ENCODE assay signal across 28 cellular contexts in the genomic region with DNA sequence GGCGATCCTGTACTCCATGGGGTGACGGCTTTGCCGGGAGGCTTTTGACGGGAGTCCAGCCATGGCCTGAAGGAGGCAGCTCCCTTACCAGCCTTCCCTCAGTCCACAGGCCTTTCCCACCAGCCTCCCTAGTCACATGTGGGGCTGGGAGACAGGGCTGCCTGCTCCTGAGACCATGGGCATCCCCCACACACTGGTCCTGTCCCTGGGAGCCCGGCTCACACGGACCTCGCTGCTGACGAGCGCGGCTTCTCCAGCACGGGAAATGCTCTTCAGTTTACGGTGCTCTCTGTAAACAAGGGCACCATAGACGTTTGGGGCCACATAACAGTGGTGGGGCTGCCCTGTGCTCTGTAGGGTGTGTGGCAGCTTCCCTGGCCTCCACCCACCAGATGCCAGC.
"Had no signal": no experiment of that assay in that cellular context is flagged by ENCODE, and none has a peak within 500 bp of the region (broad histone marks: within the 10 kb centered on the region; RNA-seq: fewer than 3 reads in every experiment).

No MANE protein-coding gene starts in this region.

- H3K9me3 ChIP-seq: colonic mucosa, esophagus muscularis mucosa, esophagus squamous epithelium, gastrocnemius medialis, gastroesophageal sphincter, heart left ventricle, heart right ventricle had no signal

- DNase-seq: colonic mucosa; cortex of kidney; dermis blood vessel endothelial cell; dorsolateral prefrontal cortex; effector CD4-positive, alpha-beta T cell; effector CD8-positive, alpha-beta T cell; effector memory CD4-positive, alpha-beta T cell; effector memory CD8-positive, alpha-beta T cell; endodermal cell; erythroblast; esophagus squamous epithelium; foreskin fibroblast; foreskin keratinocyte; foreskin melanocyte; gastrocnemius medialis; glutamatergic neuron; head of caudate nucleus; heart left ventricle; heart right ventricle had no signal

- H3K27ac ChIP-seq: colonic mucosa, coronary artery, dorsolateral prefrontal cortex, epithelial cell of prostate, esophagus muscularis mucosa, esophagus squamous epithelium, foreskin keratinocyte, gastrocnemius medialis, gastroesophageal sphincter, heart left ventricle, heart right ventricle had no signal

- H3K27me3 ChIP-seq: colonic mucosa, dorsolateral prefrontal cortex, esophagus muscularis mucosa, esophagus squamous epithelium, foreskin keratinocyte, gastrocnemius medialis, gastroesophageal sphincter, heart left ventricle, heart right ventricle had no signal

- H3K36me3 ChIP-seq: colonic mucosa, gastrocnemius medialis, heart left ventricle, heart right ventricle had no signal

- H3K4me3 ChIP-seq: colonic mucosa, coronary artery, dorsolateral prefrontal cortex, esophagus muscularis mucosa, esophagus squamous epithelium, gastrocnemius medialis, gastroesophageal sphincter, heart left ventricle, heart right ventricle had no signal

- H3K4me1 ChIP-seq: colonic mucosa, foreskin keratinocyte, gastrocnemius medialis, heart left ventricle, heart right ventricle had no signal

- FAIRE-seq: colon, endometrium, endothelial cell of umbilical vein, frontal cortex had no signal

- ATAC-seq: effector memory CD8-positive, alpha-beta T cell; esophagus mucosa; foreskin keratinocyte; gastrocnemius medialis; gastroesophageal sphincter; heart left ventricle; heart right ventricle had no signal
